1 cellular context compared by ENCODE assay signal in genomic region chr22:36387914-36388864, GRCh38.
TF ChIP-seq lines count a peak whose summit lies in the region.

Gene MYH9 (minus strand): TSS chr22:36387967. CDS start chr22:36349236, 38,731 bp downstream.

TF ChIP-seq in WTC11, 78 proteins besides CTCF, POLR2A, EP300 and RAD21 (continued from another document and continues in another):
- TF ChIP-seq, protein P1, sequence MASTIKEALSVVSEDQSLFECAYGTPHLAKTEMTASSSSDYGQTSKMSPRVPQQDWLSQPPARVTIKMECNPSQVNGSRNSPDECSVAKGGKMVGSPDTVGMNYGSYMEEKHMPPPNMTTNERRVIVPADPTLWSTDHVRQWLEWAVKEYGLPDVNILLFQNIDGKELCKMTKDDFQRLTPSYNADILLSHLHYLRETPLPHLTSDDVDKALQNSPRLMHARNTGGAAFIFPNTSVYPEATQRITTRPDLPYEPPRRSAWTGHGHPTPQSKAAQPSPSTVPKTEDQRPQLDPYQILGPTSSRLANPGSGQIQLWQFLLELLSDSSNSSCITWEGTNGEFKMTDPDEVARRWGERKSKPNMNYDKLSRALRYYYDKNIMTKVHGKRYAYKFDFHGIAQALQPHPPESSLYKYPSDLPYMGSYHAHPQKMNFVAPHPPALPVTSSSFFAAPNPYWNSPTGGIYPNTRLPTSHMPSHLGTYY (CRISPR knock-in tag; IDR thresholded peaks at IDR 0.05): no peak
- TF ChIP-seq JUN (CRISPR knock-in tag; IDR thresholded peaks at IDR 0.05) (no peak), CREM (CRISPR knock-in tag; IDR thresholded peaks at IDR 0.05) (no peak), TEAD1 (CRISPR knock-in tag; IDR thresholded peaks at IDR 0.05) (no peak), ZMAT4 (CRISPR knock-in tag; IDR thresholded peaks at IDR 0.05) (no peak), ZNF396 (CRISPR knock-in tag; IDR thresholded peaks at IDR 0.05; ENCODE audit: borderline replicate concordance) (no peak), ZNF121 (CRISPR knock-in tag; IDR thresholded peaks at IDR 0.05) (no peak), OVOL2 (CRISPR knock-in tag; IDR thresholded peaks at IDR 0.05; ENCODE audit: borderline replicate concordance) (no peak), ZNF263 (CRISPR knock-in tag; IDR thresholded peaks at IDR 0.05; ENCODE audit: low read depth) (no peak), ELF4 (CRISPR knock-in tag; IDR thresholded peaks at IDR 0.05; ENCODE audit: low read depth) (no peak), GTF2I (CRISPR knock-in tag; conservative IDR thresholded peaks at IDR 0.05) (peak; percentile 69; the same call in 1 of the 2 replicates), ZNF532 (CRISPR knock-in tag; IDR thresholded peaks at IDR 0.05; ENCODE audit: borderline replicate concordance) (no peak), NFE2L1 (CRISPR knock-in tag; IDR thresholded peaks at IDR 0.05) (no peak), PREB (CRISPR knock-in tag; IDR thresholded peaks at IDR 0.05; ENCODE audit: borderline replicate concordance) (no peak), NFYB (CRISPR knock-in tag; conservative IDR thresholded peaks at IDR 0.05; ENCODE audit: low read depth) (peak; percentile 98), FOXK1 (CRISPR knock-in tag; IDR thresholded peaks at IDR 0.05) (peak; percentile 40; the same call in 1 of the 2 replicates), PRDM15 (CRISPR knock-in tag; IDR thresholded peaks at IDR 0.05) (0 out of 2 replicates have a peak, but pooled peaks have one; percentile 19), MYBL2 (CRISPR knock-in tag; IDR thresholded peaks at IDR 0.05) (peak; percentile 27; the same call in 1 of the 2 replicates), JAZF1 (CRISPR knock-in tag; IDR thresholded peaks at IDR 0.05) (no peak), ESRRA (CRISPR knock-in tag; IDR thresholded peaks at IDR 0.05; ENCODE audit: borderline replicate concordance) (no peak), IRF2 (CRISPR knock-in tag; IDR thresholded peaks at IDR 0.05; ENCODE audit: borderline replicate concordance, low read depth) (no peak), ZSCAN18 (CRISPR knock-in tag; IDR thresholded peaks at IDR 0.05) (no peak), TCF7 (CRISPR knock-in tag; IDR thresholded peaks at IDR 0.05; ENCODE audit: low read depth) (no peak)
- TF ChIP-seq, protein P2, sequence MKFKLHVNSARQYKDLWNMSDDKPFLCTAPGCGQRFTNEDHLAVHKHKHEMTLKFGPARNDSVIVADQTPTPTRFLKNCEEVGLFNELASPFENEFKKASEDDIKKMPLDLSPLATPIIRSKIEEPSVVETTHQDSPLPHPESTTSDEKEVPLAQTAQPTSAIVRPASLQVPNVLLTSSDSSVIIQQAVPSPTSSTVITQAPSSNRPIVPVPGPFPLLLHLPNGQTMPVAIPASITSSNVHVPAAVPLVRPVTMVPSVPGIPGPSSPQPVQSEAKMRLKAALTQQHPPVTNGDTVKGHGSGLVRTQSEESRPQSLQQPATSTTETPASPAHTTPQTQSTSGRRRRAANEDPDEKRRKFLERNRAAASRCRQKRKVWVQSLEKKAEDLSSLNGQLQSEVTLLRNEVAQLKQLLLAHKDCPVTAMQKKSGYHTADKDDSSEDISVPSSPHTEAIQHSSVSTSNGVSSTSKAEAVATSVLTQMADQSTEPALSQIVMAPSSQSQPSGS (CRISPR knock-in tag; IDR thresholded peaks at IDR 0.05; ENCODE audit: borderline replicate concordance, low read depth): no peak
- TF ChIP-seq, protein P3, sequence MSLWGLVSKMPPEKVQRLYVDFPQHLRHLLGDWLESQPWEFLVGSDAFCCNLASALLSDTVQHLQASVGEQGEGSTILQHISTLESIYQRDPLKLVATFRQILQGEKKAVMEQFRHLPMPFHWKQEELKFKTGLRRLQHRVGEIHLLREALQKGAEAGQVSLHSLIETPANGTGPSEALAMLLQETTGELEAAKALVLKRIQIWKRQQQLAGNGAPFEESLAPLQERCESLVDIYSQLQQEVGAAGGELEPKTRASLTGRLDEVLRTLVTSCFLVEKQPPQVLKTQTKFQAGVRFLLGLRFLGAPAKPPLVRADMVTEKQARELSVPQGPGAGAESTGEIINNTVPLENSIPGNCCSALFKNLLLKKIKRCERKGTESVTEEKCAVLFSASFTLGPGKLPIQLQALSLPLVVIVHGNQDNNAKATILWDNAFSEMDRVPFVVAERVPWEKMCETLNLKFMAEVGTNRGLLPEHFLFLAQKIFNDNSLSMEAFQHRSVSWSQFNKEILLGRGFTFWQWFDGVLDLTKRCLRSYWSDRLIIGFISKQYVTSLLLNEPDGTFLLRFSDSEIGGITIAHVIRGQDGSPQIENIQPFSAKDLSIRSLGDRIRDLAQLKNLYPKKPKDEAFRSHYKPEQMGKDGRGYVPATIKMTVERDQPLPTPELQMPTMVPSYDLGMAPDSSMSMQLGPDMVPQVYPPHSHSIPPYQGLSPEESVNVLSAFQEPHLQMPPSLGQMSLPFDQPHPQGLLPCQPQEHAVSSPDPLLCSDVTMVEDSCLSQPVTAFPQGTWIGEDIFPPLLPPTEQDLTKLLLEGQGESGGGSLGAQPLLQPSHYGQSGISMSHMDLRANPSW (CRISPR knock-in tag; conservative IDR thresholded peaks at IDR 0.05; ENCODE audit: low read depth): no peak
- TF ChIP-seq, protein P4, sequence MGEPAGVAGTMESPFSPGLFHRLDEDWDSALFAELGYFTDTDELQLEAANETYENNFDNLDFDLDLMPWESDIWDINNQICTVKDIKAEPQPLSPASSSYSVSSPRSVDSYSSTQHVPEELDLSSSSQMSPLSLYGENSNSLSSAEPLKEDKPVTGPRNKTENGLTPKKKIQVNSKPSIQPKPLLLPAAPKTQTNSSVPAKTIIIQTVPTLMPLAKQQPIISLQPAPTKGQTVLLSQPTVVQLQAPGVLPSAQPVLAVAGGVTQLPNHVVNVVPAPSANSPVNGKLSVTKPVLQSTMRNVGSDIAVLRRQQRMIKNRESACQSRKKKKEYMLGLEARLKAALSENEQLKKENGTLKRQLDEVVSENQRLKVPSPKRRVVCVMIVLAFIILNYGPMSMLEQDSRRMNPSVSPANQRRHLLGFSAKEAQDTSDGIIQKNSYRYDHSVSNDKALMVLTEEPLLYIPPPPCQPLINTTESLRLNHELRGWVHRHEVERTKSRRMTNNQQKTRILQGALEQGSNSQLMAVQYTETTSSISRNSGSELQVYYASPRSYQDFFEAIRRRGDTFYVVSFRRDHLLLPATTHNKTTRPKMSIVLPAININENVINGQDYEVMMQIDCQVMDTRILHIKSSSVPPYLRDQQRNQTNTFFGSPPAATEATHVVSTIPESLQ (CRISPR knock-in tag; IDR thresholded peaks at IDR 0.05): no peak
- TF ChIP-seq, protein P5, sequence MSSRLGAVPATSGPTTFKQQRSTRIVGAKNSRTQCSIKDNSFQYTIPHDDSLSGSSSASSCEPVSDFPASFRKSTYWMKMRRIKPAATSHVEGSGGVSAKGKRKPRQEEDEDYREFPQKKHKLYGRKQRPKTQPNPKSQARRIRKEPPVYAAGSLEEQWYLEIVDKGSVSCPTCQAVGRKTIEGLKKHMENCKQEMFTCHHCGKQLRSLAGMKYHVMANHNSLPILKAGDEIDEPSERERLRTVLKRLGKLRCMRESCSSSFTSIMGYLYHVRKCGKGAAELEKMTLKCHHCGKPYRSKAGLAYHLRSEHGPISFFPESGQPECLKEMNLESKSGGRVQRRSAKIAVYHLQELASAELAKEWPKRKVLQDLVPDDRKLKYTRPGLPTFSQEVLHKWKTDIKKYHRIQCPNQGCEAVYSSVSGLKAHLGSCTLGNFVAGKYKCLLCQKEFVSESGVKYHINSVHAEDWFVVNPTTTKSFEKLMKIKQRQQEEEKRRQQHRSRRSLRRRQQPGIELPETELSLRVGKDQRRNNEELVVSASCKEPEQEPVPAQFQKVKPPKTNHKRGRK (CRISPR knock-in tag; IDR thresholded peaks at IDR 0.05; ENCODE audit: borderline replicate concordance): no peak
